Comparison of ENCODE assay signal across 9 cellular contexts in genomic region chr5:174571662-174572397, GRCh38.
DNase-seq lines count a peak whose midpoint lies in the region; ATAC-seq, FAIRE-seq and TF ChIP-seq lines count a peak whose summit lies in the region.
"Had no signal": no experiment of that assay in that cellular context is flagged by ENCODE, and none has a peak within 500 bp of the region (broad histone marks: within the 10 kb centered on the region; RNA-seq: fewer than 3 reads in every experiment).

No MANE protein-coding gene starts in this region.

- peak overlapping the region; percentile 46 for H3K4me2 ChIP-seq in keratinocyte (ENCODE audit: control insufficient read depth, extremely low read depth, insufficient read depth, low read depth, low read length)

- H3K4me3 ChIP-seq in keratinocyte (ENCODE audit: control insufficient read depth in 2 of 3, extremely low read depth in 1 of 3, insufficient read depth in 2 of 3, low read depth in 1 of 3, low read length in 3 of 3) (no peak overlapping the region), tibial artery (no peak overlapping the region)

- no peaks in the 10 kb centered on the region for H4K20me1 ChIP-seq in keratinocyte (ENCODE audit: control insufficient read depth, extremely low read depth, insufficient read depth, low read length)

- H3K79me2 ChIP-seq in keratinocyte (ENCODE audit: control insufficient read depth, insufficient read depth, low read length) = no peaks in the 10 kb centered on the region

- peak overlapping the region; percentile 3 for H2AFZ ChIP-seq in keratinocyte (ENCODE audit: control insufficient read depth, low read length)

- peak; percentile 100 for FAIRE-seq in keratinocyte (lab: Jason Lieb, UNC)

- H3K36me3 ChIP-seq in keratinocyte (ENCODE audit: control insufficient read depth in 2 of 2, extremely low read depth in 1 of 2, insufficient read depth in 2 of 2, low read length in 2 of 2) = no peaks in the 10 kb centered on the region
- H3K36me3 ChIP-seq in tibial artery = no peaks in the 10 kb centered on the region

- no peak overlapping the region for H3K9ac ChIP-seq in keratinocyte (ENCODE audit: control insufficient read depth, extremely low read depth, insufficient read depth, low read length)

- H3K27me3 ChIP-seq in keratinocyte (ENCODE audit: control insufficient read depth, extremely low read depth, insufficient read depth, low read length) = no peaks in the 10 kb centered on the region
- H3K27me3 ChIP-seq in tibial artery = no peaks in the 10 kb centered on the region

- in situ Hi-C loops in T47D (cut with HindIII; ENCODE audit: low pct_unique_long_range_greater_than_20kb, low sequenced_read_pairs) = no loop called here

- no peak for ATAC-seq in GM18861 (IDR thresholded peaks at IDR 0.05; ENCODE audit: unreplicated experiment)

- peaks cover 33% of the 10 kb centered on the region for H3K4me1 ChIP-seq in keratinocyte (ENCODE audit: control insufficient read depth, extremely low read depth, insufficient read depth, low read length)
- peaks cover 0 to 11% (median 7%) of the 10 kb centered on the region in 4 donors for H3K4me1 ChIP-seq in tibial artery

- DNase-seq in HT-29 (ENCODE audit: low spot score) (peak; percentile 92), T47D (ENCODE audit: low read depth in 1 of 2, low spot score in 1 of 2) (peak; percentile 37 to 87), keratinocyte (ENCODE audit: low read depth, low spot score) (peak; percentile 89), tibial artery (peak; percentile 58 to 73), NCI-H1694 (lab: John Stamatoyannopoulos, UW) (no peak), NCI-H1092 (lab: John Stamatoyannopoulos, UW) (no peak)
- no peak for DNase-seq in stimulated activated CD4-positive, alpha-beta T cell treated with anti-CD3 and anti-CD28 coated beads, Interleukin-12 subunit alpha, Interleukin-12 subunit beta, amount 100 ng/mL, for 4 hours
- DNase-seq: activated B cell treated with CpG ODN at 0.5 μM for 24 hours had no signal

- TF ChIP-seq CTCF in keratinocyte (optimal IDR thresholded peaks at IDR 0.05 in 1 of 3, IDR thresholded peaks at IDR 0.05 in 1 of 3, conservative IDR thresholded peaks at IDR 0.05 in 1 of 3; ENCODE audit: extremely low read depth in 1 of 3, insufficient read depth in 2 of 3, low read length in 3 of 3) = peak in 2 of 3 experiments; percentile 28 to 35
- no peak for TF ChIP-seq CTCF in tibial artery (IDR thresholded peaks at IDR 0.05)

- intact Hi-C loops in tibial artery (cut with DNase I; ENCODE audit: low total_unique reads) = no loop called here

- H3K9me3 ChIP-seq in keratinocyte (ENCODE audit: control insufficient read depth, low read depth, low read length) = no peaks in the 10 kb centered on the region
- H3K9me3 ChIP-seq in tibial artery = no peaks in the 10 kb centered on the region

- H3K27ac ChIP-seq in keratinocyte (ENCODE audit: control insufficient read depth, insufficient read depth, low read length) (no peak overlapping the region), tibial artery (no peak overlapping the region)

- H3K9me1 ChIP-seq in keratinocyte (ENCODE audit: control insufficient read depth, extremely low read depth, insufficient read depth, low read length) = no peaks in the 10 kb centered on the region

- dilution Hi-C loops in keratinocyte (cut with MboI; ENCODE audit: extremely low pct_ligation_motif_present, low sequenced_read_pairs) = no loop called here

Comparison
In these comparisons a context has a peak if more than half of its experiments do, and no peak if none do; other contexts are left out.
1. DNase-seq: peak in HT-29 (single experiment), T47D (2 of 2), keratinocyte (single experiment) and tibial artery (2 of 2); none in NCI-H1694 (single experiment), stimulated activated CD4-positive, alpha-beta T cell treated with anti-CD3 and anti-CD28 coated beads, Interleukin-12 subunit alpha, Interleukin-12 subunit beta, amount 100 ng/mL, for 4 hours (single experiment) and NCI-H1092 (single experiment).
2. CTCF ChIP-seq: peak in keratinocyte (2 of 3); none in tibial artery (0 of 2).